16 cellular contexts compared by ENCODE assay signal in the genomic region with DNA sequence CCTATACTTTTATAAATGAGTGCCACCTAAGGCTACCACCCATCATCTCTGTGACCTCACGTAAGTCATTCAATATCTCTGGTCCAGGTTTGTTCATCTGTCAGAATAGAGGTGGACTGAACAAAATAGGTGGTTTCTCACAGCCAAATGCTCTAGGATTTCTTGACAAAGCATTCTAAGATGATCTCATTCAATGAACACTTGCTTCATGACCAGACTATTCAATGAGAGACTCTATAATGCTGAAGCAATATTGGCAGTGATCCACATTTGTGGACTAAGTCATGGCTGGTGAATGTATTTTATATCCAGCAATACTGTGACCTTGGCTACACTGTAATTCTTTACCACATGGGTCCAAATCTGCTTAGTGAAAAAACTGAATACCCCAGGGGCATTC. TPM values are rescaled to one million over a fixed set of nuclear protein-coding genes. Genes with fewer than 3 reads are reported as not detected.
DNase-seq lines count a peak whose midpoint lies in the region; TF ChIP-seq lines count a peak whose summit lies in the region.
"Had no signal": no experiment of that assay in that cellular context is flagged by ENCODE, and none has a peak within 500 bp of the region (broad histone marks: within the 10 kb centered on the region; RNA-seq: fewer than 3 reads in every experiment).

No MANE protein-coding gene starts in this region.

- intact Hi-C loops in ascending aorta (cut with DNase I), result no loop called here

- no peaks in the 10 kb centered on the region for H4K20me1 ChIP-seq in osteoblast (ENCODE audit: insufficient read depth, low read length)

- peak; percentile 93 for DNase-seq in AG10803 (ENCODE audit: low read depth)
- peak; percentile 73 for DNase-seq in NCI-H226
- DNase-seq in epithelial cell of esophagus (ENCODE audit: low read depth), result peak; percentile 10
- DNase-seq in osteoblast (ENCODE audit: insufficient read length, low spot score, missing footprints), result peak; percentile 92
- no peak for DNase-seq in stimulated activated CD4-positive, alpha-beta T cell treated with anti-CD3 and anti-CD28 coated beads, Interleukin-4, amount 100 ng/mL, for 1 hour
- DNase-seq in T-helper 2 cell treated with Interferon-gamma antibody and Interleukin-4, amounts not matched to agents 5 μg/mL and 100 μg/mL, for 36 hours (ENCODE audit: low spot score), result no peak
- DNase-seq in NCI-H446 (lab: John Stamatoyannopoulos, UW), result no peak
- no peak for DNase-seq in ascending aorta (ENCODE audit: low spot score in 2 of 2)
- DNase-seq: activated CD8-positive, alpha-beta memory T cell treated with anti-CD3 and anti-CD28 coated beads, Interleukin-2, amount 10 ng/mL, durations not matched to agents 7 days and 5 days; C1 segment of cervical spinal cord; effector memory CD8-positive, alpha-beta T cell had no signal

- peaks cover 12% of the 10 kb centered on the region for H3K79me2 ChIP-seq in osteoblast (ENCODE audit: insufficient read depth, low read length)
- H3K79me2 ChIP-seq: parathyroid adenoma had no signal

- H3K4me3 ChIP-seq in AG10803 (ENCODE audit: low read length), result no peak overlapping the region
- H3K4me3 ChIP-seq in epithelial cell of esophagus (ENCODE audit: low read length), result no peak overlapping the region
- no peak overlapping the region for H3K4me3 ChIP-seq in osteoblast (ENCODE audit: insufficient read depth, low read length)
- no peak overlapping the region for H3K4me3 ChIP-seq in ascending aorta
- H3K4me3 ChIP-seq: SK-N-MC had no signal

- no peaks in the 10 kb centered on the region for H3K36me3 Mint-ChIP-seq in T-helper 2 cell treated with Interferon-gamma antibody and Interleukin-4, amounts not matched to agents 5 μg/mL and 100 μg/mL, for 36 hours (ENCODE audit: low read depth)
- H3K36me3 Mint-ChIP-seq: activated CD8-positive, alpha-beta memory T cell treated with anti-CD3 and anti-CD28 coated beads, Interleukin-2, amount 10 ng/mL, durations not matched to agents 7 days and 5 days; activated naive CD8-positive, alpha-beta T cell; mesothelial cell of epicardium; WTC11 had no signal

- H3K4me2 ChIP-seq in osteoblast (ENCODE audit: insufficient read depth, low read length), result no peak overlapping the region

- H3K4me1 Mint-ChIP-seq in T-helper 2 cell treated with Interferon-gamma antibody and Interleukin-4, amounts not matched to agents 5 μg/mL and 100 μg/mL, for 36 hours (ENCODE audit: low read depth), result no peaks in the 10 kb centered on the region
- H3K4me1 Mint-ChIP-seq: activated CD8-positive, alpha-beta memory T cell treated with anti-CD3 and anti-CD28 coated beads, Interleukin-2, amount 10 ng/mL, durations not matched to agents 7 days and 5 days; mesothelial cell of epicardium had no signal

- H3K27me3 ChIP-seq in osteoblast (ENCODE audit: insufficient read depth, low read length) (no peaks in the 10 kb centered on the region), ascending aorta (no peaks in the 10 kb centered on the region)

- H3K4me1 ChIP-seq in osteoblast (ENCODE audit: insufficient read depth, low read length) (peaks cover 31% of the 10 kb centered on the region), ascending aorta (no peaks in the 10 kb centered on the region)
- H3K4me1 ChIP-seq: parathyroid adenoma had no signal

- H3K9me3 Mint-ChIP-seq in T-helper 2 cell treated with Interferon-gamma antibody and Interleukin-4, amounts not matched to agents 5 μg/mL and 100 μg/mL, for 36 hours, result no peaks in the 10 kb centered on the region
- H3K9me3 Mint-ChIP-seq: mesothelial cell of epicardium, WTC11 had no signal

- no peak overlapping the region for H2AFZ ChIP-seq in osteoblast (ENCODE audit: low read length)
- H2AFZ ChIP-seq: parathyroid adenoma had no signal

- H3K27me3 Mint-ChIP-seq in T-helper 2 cell treated with Interferon-gamma antibody and Interleukin-4, amounts not matched to agents 5 μg/mL and 100 μg/mL, for 36 hours (ENCODE audit: low read depth), result no peaks in the 10 kb centered on the region
- H3K27me3 Mint-ChIP-seq: activated CD8-positive, alpha-beta memory T cell treated with anti-CD3 and anti-CD28 coated beads, Interleukin-2, amount 10 ng/mL, durations not matched to agents 7 days and 5 days had no signal

- no peak for TF ChIP-seq CTCF in AG10803 (conservative IDR thresholded peaks at IDR 0.05; ENCODE audit: low read length)
- TF ChIP-seq CTCF in epithelial cell of esophagus (IDR thresholded peaks at IDR 0.05; ENCODE audit: insufficient read depth, low read depth, low read length, missing control alignments), result no peak
- no peak for TF ChIP-seq CTCF in osteoblast (IDR thresholded peaks at IDR 0.05; ENCODE audit: extremely low read depth, low read depth, low read length)
- no peak for TF ChIP-seq CTCF in ascending aorta (IDR thresholded peaks at IDR 0.05)

- H3K9me3 ChIP-seq in osteoblast (ENCODE audit: low read depth, low read length), result no peaks in the 10 kb centered on the region
- H3K9me3 ChIP-seq in ascending aorta, result no peaks in the 10 kb centered on the region

- H3K4me3 Mint-ChIP-seq in T-helper 2 cell treated with Interferon-gamma antibody and Interleukin-4, amounts not matched to agents 5 μg/mL and 100 μg/mL, for 36 hours, result no peak overlapping the region
- H3K4me3 Mint-ChIP-seq: activated CD8-positive, alpha-beta memory T cell treated with anti-CD3 and anti-CD28 coated beads, Interleukin-2, amount 10 ng/mL, durations not matched to agents 7 days and 5 days; activated naive CD8-positive, alpha-beta T cell; effector memory CD8-positive, alpha-beta T cell; mesothelial cell of epicardium; WTC11 had no signal

- no peak overlapping the region for H3K27ac Mint-ChIP-seq in T-helper 2 cell treated with Interferon-gamma antibody and Interleukin-4, amounts not matched to agents 5 μg/mL and 100 μg/mL, for 36 hours
- H3K27ac Mint-ChIP-seq: activated CD8-positive, alpha-beta memory T cell treated with anti-CD3 and anti-CD28 coated beads, Interleukin-2, amount 10 ng/mL, durations not matched to agents 7 days and 5 days; activated naive CD8-positive, alpha-beta T cell; effector memory CD8-positive, alpha-beta T cell; mesothelial cell of epicardium had no signal

- no peaks in the 10 kb centered on the region for H3K36me3 ChIP-seq in osteoblast (ENCODE audit: insufficient read depth, low read length)
- no peaks in the 10 kb centered on the region for H3K36me3 ChIP-seq in ascending aorta

- peak overlapping the region; percentile 43 for H3K27ac ChIP-seq in osteoblast (ENCODE audit: low read depth, low read length)
- H3K27ac ChIP-seq in ascending aorta, result no peak overlapping the region
- H3K27ac ChIP-seq: parathyroid adenoma had no signal

RNA-seq across cellular contexts. Expression of a gene that starts 37.9 kb away (rescaled TPM):
- total RNA-seq in osteoblast, result 18.8 and 21.8 TPM in 2 replicates
- total RNA-seq in ascending aorta, result 137 TPM
- total RNA-seq: activated CD8-positive, alpha-beta memory T cell treated with anti-CD3 and anti-CD28 coated beads, Interleukin-2, amount 10 ng/mL, durations not matched to agents 7 days and 5 days had no signal

Comparison
In these comparisons a context has a peak if more than half of its experiments do, and no peak if none do; other contexts are left out.
1. DNase-seq: peak in AG10803 (single experiment), NCI-H226 (single experiment), epithelial cell of esophagus (single experiment) and osteoblast (single experiment); none in stimulated activated CD4-positive, alpha-beta T cell treated with anti-CD3 and anti-CD28 coated beads, Interleukin-4, amount 100 ng/mL, for 1 hour (single experiment), T-helper 2 cell treated with Interferon-gamma antibody and Interleukin-4, amounts not matched to agents 5 μg/mL and 100 μg/mL, for 36 hours (single experiment), NCI-H446 (0 of 2) and ascending aorta (0 of 2).